ENCODE assay signal across 13 cellular contexts in genomic region chr7:55109384-55110167, GRCh38.
DNase-seq lines count a peak whose midpoint lies in the region; ATAC-seq, FAIRE-seq and TF ChIP-seq lines count a peak whose summit lies in the region.
"Had no signal": no experiment of that assay in that cellular context is flagged by ENCODE, and none has a peak within 500 bp of the region (broad histone marks: within the 10 kb centered on the region; RNA-seq: fewer than 3 reads in every experiment).

No MANE protein-coding gene starts in this region.

- H3K4me3 Mint-ChIP-seq in astrocyte (ENCODE audit: unreplicated experiment) = no peak overlapping the region
- no peak overlapping the region for H3K4me3 Mint-ChIP-seq in naive thymus-derived CD4-positive, alpha-beta T cell
- no peak overlapping the region for H3K4me3 Mint-ChIP-seq in stimulated activated effector memory CD8-positive, alpha-beta T cell treated with anti-CD3 and anti-CD28 coated beads, Interleukin-12 subunit alpha, Interleukin-12 subunit beta, amount 100 ng/mL, for 72 hours
- H3K4me3 Mint-ChIP-seq: CD8-positive, alpha-beta T cell had no signal

- POLR2A ChIA-PET in naive thymus-derived CD4-positive, alpha-beta T cell (lab: Charles Lee) = no interaction called here

- H3K27ac Mint-ChIP-seq in astrocyte (ENCODE audit: unreplicated experiment) = peak overlapping the region; percentile 5
- no peak overlapping the region for H3K27ac Mint-ChIP-seq in naive thymus-derived CD4-positive, alpha-beta T cell
- H3K27ac Mint-ChIP-seq in stimulated activated effector memory CD8-positive, alpha-beta T cell treated with anti-CD3 and anti-CD28 coated beads, Interleukin-12 subunit alpha, Interleukin-12 subunit beta, amount 100 ng/mL, for 72 hours = no peak overlapping the region
- H3K27ac Mint-ChIP-seq: CD8-positive, alpha-beta T cell had no signal

- H3K4me1 Mint-ChIP-seq in astrocyte (ENCODE audit: low read depth, unreplicated experiment) = peaks cover 69% of the 10 kb centered on the region
- H3K4me1 Mint-ChIP-seq in naive thymus-derived CD4-positive, alpha-beta T cell = peaks cover 0 to 10% (median 0%) of the 10 kb centered on the region in 7 donors
- peaks cover 16% of the 10 kb centered on the region for H3K4me1 Mint-ChIP-seq in stimulated activated effector memory CD8-positive, alpha-beta T cell treated with anti-CD3 and anti-CD28 coated beads, Interleukin-12 subunit alpha, Interleukin-12 subunit beta, amount 100 ng/mL, for 72 hours

- DNase-seq in HT1080 (ENCODE audit: low read depth) (peak; percentile 81), astrocyte (ENCODE audit: low read depth) (peak; percentile 65), smooth muscle cell (lab: John Stamatoyannopoulos, UW; ENCODE audit: unreplicated experiment) (no peak), NCI-H2029 treated with DMSO at 0.1 percent for 48 hours (lab: John Stamatoyannopoulos, UW) (no peak)
- DNase-seq in stimulated activated CD4-positive, alpha-beta T cell treated with anti-CD3 and anti-CD28 coated beads, Interleukin-12 subunit alpha, Interleukin-12 subunit beta, amount 100 ng/mL, for 4 hours = no peak
- DNase-seq in naive thymus-derived CD4-positive, alpha-beta T cell = no peak
- DNase-seq in stimulated activated effector memory CD8-positive, alpha-beta T cell treated with anti-CD3 and anti-CD28 coated beads, Interleukin-12 subunit alpha, Interleukin-12 subunit beta, amount 100 ng/mL, for 72 hours (ENCODE audit: low spot score in 2 of 2) = no peak
- DNase-seq: activated CD8-positive, alpha-beta memory T cell treated with anti-CD3 and anti-CD28 coated beads, Interleukin-2, amount 50 U/mL, for 4 hours; CD8-positive, alpha-beta T cell; effector CD8-positive, alpha-beta T cell; Karpas-422; NCI-H2227 treated with DMSO at 0.1 percent for 48 hours had no signal

- peak overlapping the region; percentile 70 for H3K9ac ChIP-seq in astrocyte (ENCODE audit: low read length)
- H3K9ac ChIP-seq in iPS-15b (ENCODE audit: low read depth, low read length) = peak overlapping the region; percentile 16
- H3K9ac ChIP-seq in smooth muscle cell (ENCODE audit: low read depth) = no peak overlapping the region

- CTCF ChIA-PET in naive thymus-derived CD4-positive, alpha-beta T cell (lab: Charles Lee) = no interaction called here

- WGBS in smooth muscle cell (ENCODE audit: low lambda C conversion rate) = 26% methylated on average over 8 of the region's 8 CpGs

- H3K4me1 ChIP-seq in astrocyte (ENCODE audit: insufficient read depth, low read length) (peaks cover 65% of the 10 kb centered on the region), iPS-15b (ENCODE audit: control insufficient read depth, insufficient read depth, low read length) (peaks cover 18% of the 10 kb centered on the region), smooth muscle cell (ENCODE audit: low read depth) (peaks cover 34% of the 10 kb centered on the region)
- H3K4me1 ChIP-seq in naive thymus-derived CD4-positive, alpha-beta T cell (ENCODE audit: control insufficient read depth in 2 of 2, insufficient read depth in 2 of 2, low read length in 2 of 2) = peaks cover 0 to 10% of the 10 kb centered on the region in 2 donors

- H3K27me3 ChIP-seq in astrocyte (ENCODE audit: insufficient read depth, low read length) (no peaks in the 10 kb centered on the region), iPS-15b (ENCODE audit: control insufficient read depth, insufficient read depth, low read length) (no peaks in the 10 kb centered on the region), smooth muscle cell (ENCODE audit: low read depth) (no peaks in the 10 kb centered on the region)
- no peaks in the 10 kb centered on the region for H3K27me3 ChIP-seq in naive thymus-derived CD4-positive, alpha-beta T cell (ENCODE audit: control insufficient read depth in 2 of 2, insufficient read depth in 2 of 2, low read length in 2 of 2)

- peaks cover 16% of the 10 kb centered on the region for H4K20me1 ChIP-seq in astrocyte (ENCODE audit: insufficient read depth, low read length)
- peaks cover 19% of the 10 kb centered on the region for H4K20me1 ChIP-seq in smooth muscle cell (ENCODE audit: low read depth)

- H3K36me3 ChIP-seq in astrocyte (ENCODE audit: insufficient read depth, low read length) (no peaks in the 10 kb centered on the region), iPS-15b (ENCODE audit: control insufficient read depth, insufficient read depth, low read length) (no peaks in the 10 kb centered on the region), smooth muscle cell (ENCODE audit: low read depth) (no peaks in the 10 kb centered on the region)
- no peaks in the 10 kb centered on the region for H3K36me3 ChIP-seq in naive thymus-derived CD4-positive, alpha-beta T cell (ENCODE audit: control insufficient read depth in 2 of 3, insufficient read depth in 3 of 3, low read length in 3 of 3)

- peak overlapping the region; percentile 77 for H3K27ac ChIP-seq in astrocyte (ENCODE audit: low read depth, low read length)
- H3K27ac ChIP-seq in smooth muscle cell (ENCODE audit: low read depth) = peak overlapping the region; percentile 76
- no peak overlapping the region for H3K27ac ChIP-seq in naive thymus-derived CD4-positive, alpha-beta T cell (ENCODE audit: low read depth, low read length)

- FAIRE-seq in astrocyte (lab: Jason Lieb, UNC) = peak; percentile 23

- H2AFZ ChIP-seq in astrocyte (ENCODE audit: low read depth, low read length) = no peak overlapping the region
- H2AFZ ChIP-seq in smooth muscle cell (ENCODE audit: low read depth) = no peak overlapping the region

- no peaks in the 10 kb centered on the region for H3K9me3 Mint-ChIP-seq in astrocyte (ENCODE audit: unreplicated experiment)
- H3K9me3 Mint-ChIP-seq in naive thymus-derived CD4-positive, alpha-beta T cell = no peaks in the 10 kb centered on the region
- no peaks in the 10 kb centered on the region for H3K9me3 Mint-ChIP-seq in stimulated activated effector memory CD8-positive, alpha-beta T cell treated with anti-CD3 and anti-CD28 coated beads, Interleukin-12 subunit alpha, Interleukin-12 subunit beta, amount 100 ng/mL, for 72 hours
- H3K9me3 Mint-ChIP-seq: CD8-positive, alpha-beta T cell had no signal

- intact Hi-C loops in naive thymus-derived CD4-positive, alpha-beta T cell (cut with micrococcal nuclease) = no loop called here

- H3K36me3 Mint-ChIP-seq in astrocyte (ENCODE audit: low read depth, unreplicated experiment) = no peaks in the 10 kb centered on the region
- H3K36me3 Mint-ChIP-seq in naive thymus-derived CD4-positive, alpha-beta T cell = no peaks in the 10 kb centered on the region
- no peaks in the 10 kb centered on the region for H3K36me3 Mint-ChIP-seq in stimulated activated effector memory CD8-positive, alpha-beta T cell treated with anti-CD3 and anti-CD28 coated beads, Interleukin-12 subunit alpha, Interleukin-12 subunit beta, amount 100 ng/mL, for 72 hours
- H3K36me3 Mint-ChIP-seq: CD8-positive, alpha-beta T cell had no signal

- H3K79me2 ChIP-seq in astrocyte (ENCODE audit: insufficient read depth, low read length) = peaks cover 78% of the 10 kb centered on the region
- peaks cover 5% of the 10 kb centered on the region for H3K79me2 ChIP-seq in smooth muscle cell (ENCODE audit: low read depth)

- H3F3A ChIP-seq in smooth muscle cell (ENCODE audit: low read depth) = peaks cover 19% of the 10 kb centered on the region

- H3K9me3 ChIP-seq in astrocyte (ENCODE audit: insufficient read depth, low read depth, low read length) (no peaks in the 10 kb centered on the region), iPS-15b (ENCODE audit: control insufficient read depth, insufficient read depth, low read length) (no peaks in the 10 kb centered on the region), smooth muscle cell (replicated peaks; ENCODE audit: low read depth) (no peaks in the 10 kb centered on the region)
- H3K9me3 ChIP-seq in naive thymus-derived CD4-positive, alpha-beta T cell (ENCODE audit: control insufficient read depth in 2 of 3, low read length in 3 of 3) = no peaks in the 10 kb centered on the region

- no peaks in the 10 kb centered on the region for H3K27me3 Mint-ChIP-seq in astrocyte (ENCODE audit: low read depth, unreplicated experiment)
- H3K27me3 Mint-ChIP-seq in naive thymus-derived CD4-positive, alpha-beta T cell = peaks cover 22 to 29% (median 24%) of the 10 kb centered on the region in 5 donors

- ATAC-seq in naive thymus-derived CD4-positive, alpha-beta T cell = no peak
- ATAC-seq in stimulated activated effector memory CD8-positive, alpha-beta T cell treated with anti-CD3 and anti-CD28 coated beads, Interleukin-12 subunit alpha, Interleukin-12 subunit beta, amount 100 ng/mL, for 72 hours = no peak
- ATAC-seq: CD8-positive, alpha-beta T cell had no signal

- peak overlapping the region; percentile 9 for H3K4me3 ChIP-seq in astrocyte (ENCODE audit: insufficient read depth, low read depth, low read length)
- no peak overlapping the region for H3K4me3 ChIP-seq in iPS-15b (ENCODE audit: low read depth, low read length)
- no peak overlapping the region for H3K4me3 ChIP-seq in smooth muscle cell
- H3K4me3 ChIP-seq in naive thymus-derived CD4-positive, alpha-beta T cell (ENCODE audit: low read length) = no peak overlapping the region

- no peak for TF ChIP-seq CTCF in astrocyte (IDR thresholded peaks at IDR 0.05; ENCODE audit: insufficient read depth, low read depth, low read length)
- TF ChIP-seq CTCF in smooth muscle cell (IDR thresholded peaks at IDR 0.05; ENCODE audit: borderline replicate concordance, insufficient read depth, poor library complexity, severe bottlenecking) = no peak

- H3K4me2 ChIP-seq in astrocyte (ENCODE audit: low read length) = peak overlapping the region; percentile 71
- H3K4me2 ChIP-seq in smooth muscle cell = peak overlapping the region; percentile 53

Comparison
In these comparisons a context has a peak if more than half of its experiments do, and no peak if none do; other contexts are left out.
1. DNase-seq: peak in HT1080 (single experiment) and astrocyte (single experiment); none in smooth muscle cell (single experiment), stimulated activated CD4-positive, alpha-beta T cell treated with anti-CD3 and anti-CD28 coated beads, Interleukin-12 subunit alpha, Interleukin-12 subunit beta, amount 100 ng/mL, for 4 hours (single experiment), naive thymus-derived CD4-positive, alpha-beta T cell (0 of 9), stimulated activated effector memory CD8-positive, alpha-beta T cell treated with anti-CD3 and anti-CD28 coated beads, Interleukin-12 subunit alpha, Interleukin-12 subunit beta, amount 100 ng/mL, for 72 hours (0 of 2) and NCI-H2029 treated with DMSO at 0.1 percent for 48 hours (single experiment).